Comparison of ENCODE assay signal across 8 cellular contexts in the genomic region with DNA sequence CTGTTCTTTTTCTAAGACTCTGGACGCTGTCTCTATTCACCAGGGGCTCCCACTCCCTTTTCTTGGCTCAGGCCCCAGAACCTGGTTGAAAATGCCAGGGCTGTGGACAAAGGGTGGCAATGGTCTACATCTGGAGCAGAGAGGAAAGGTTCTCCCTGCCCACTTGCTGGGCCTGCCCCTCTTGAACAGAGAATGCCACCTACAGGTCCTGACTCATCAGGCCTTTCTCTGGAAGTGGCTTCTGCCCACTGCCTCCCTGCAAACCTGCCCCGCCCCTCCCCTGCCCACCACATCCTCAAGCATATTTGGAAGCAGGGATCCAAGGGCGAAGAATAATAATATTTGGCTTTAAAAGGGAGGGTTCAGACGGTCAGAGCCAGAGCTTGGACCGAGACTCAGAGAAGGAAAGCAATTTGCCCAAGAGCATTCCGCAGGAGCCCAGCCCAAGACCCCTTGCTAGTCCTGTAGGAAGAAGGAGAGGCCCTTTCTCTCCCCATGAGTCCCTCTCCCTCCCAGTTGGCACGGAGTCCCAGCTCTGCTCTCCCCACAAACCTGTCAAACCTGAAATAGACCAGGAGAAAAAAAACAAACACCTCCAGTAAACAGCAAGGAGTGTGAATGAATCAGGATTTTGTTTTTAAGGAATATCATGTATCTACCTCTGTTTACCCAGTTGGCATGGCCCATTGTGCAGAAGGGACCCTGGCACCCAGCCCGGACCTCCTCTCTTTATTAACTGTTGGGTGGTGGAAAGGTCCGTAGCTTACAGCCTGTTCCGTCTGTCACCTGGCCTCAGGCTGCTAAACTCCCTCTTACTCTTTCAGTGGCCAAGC. TPM values are rescaled to one million over a fixed set of nuclear protein-coding genes. Genes with fewer than 3 reads are reported as not detected.
DNase-seq lines count a peak whose midpoint lies in the region; ATAC-seq, FAIRE-seq and TF ChIP-seq lines count a peak whose summit lies in the region.

No MANE protein-coding gene starts in this region.

- no peak overlapping the region for H3K23ac ChIP-seq in H1 (ENCODE audit: insufficient read length)

- H3K9ac ChIP-seq in OCI-LY3 (ENCODE audit: low read length) = no peak overlapping the region
- H3K9ac ChIP-seq in H1 (replicated peaks in 1 of 4; ENCODE audit: extremely low read depth in 1 of 4, low read depth in 3 of 4, low read length in 3 of 4) = no peak overlapping the region

- POLR2A ChIA-PET in H1 (lab: Charles Lee; ENCODE audit: partially characterized antibody) = interaction anchor here (0.6 kb wide), 1 partner anchor 15 kb away, joined by 3 read pairs; no protein-coding TSS in a partner anchor

- no peak overlapping the region for H2BK120ac ChIP-seq in H1 (replicated peaks; ENCODE audit: low read depth, low read length)

- no peak overlapping the region for H4K91ac ChIP-seq in H1 (replicated peaks; ENCODE audit: insufficient read length, low read length)

- no peak overlapping the region for H3K18ac ChIP-seq in H1 (ENCODE audit: extremely low read depth, low read length)

- no peak overlapping the region for H3K4ac ChIP-seq in H1 (replicated peaks; ENCODE audit: insufficient read length, low read depth, low read length)

- H3K27me3 ChIP-seq in right cardiac atrium (ENCODE audit: control insufficient read depth, insufficient read depth) (no peaks in the 10 kb centered on the region), OCI-LY3 (ENCODE audit: low read depth, low read length) (peaks cover 2% of the 10 kb centered on the region; the same call in 1 of the 2 replicates), H1 (replicated peaks in 1 of 4; ENCODE audit: control insufficient read depth in 3 of 4, extremely low read depth in 1 of 4, insufficient read depth in 3 of 4, low read length in 3 of 4) (no peaks in the 10 kb centered on the region; a peak in 2 of 7 replicates), spleen (replicated peaks in 1 of 7) (peaks cover 0 to 17% (median 0%) of the 10 kb centered on the region in 7 donors)

- H2BK5ac ChIP-seq in H1 (ENCODE audit: low read depth, low read length) = no peak overlapping the region

- no peak overlapping the region for H2BK12ac ChIP-seq in H1 (ENCODE audit: low read depth, low read length)

- ATAC-seq in right cardiac atrium (no peak), Right ventricle myocardium inferior (no peak), GM21367 (IDR thresholded peaks at IDR 0.05; ENCODE audit: unreplicated experiment) (no peak), HG03354 (IDR thresholded peaks at IDR 0.05; ENCODE audit: poor library complexity, severe bottlenecking, unreplicated experiment) (no peak), GM18909 (IDR thresholded peaks at IDR 0.05; ENCODE audit: poor library complexity, unreplicated experiment) (no peak)

- H4K8ac ChIP-seq in H1 (ENCODE audit: extremely low read depth, insufficient read depth, low read length) = no peak overlapping the region

- H3K79me2 ChIP-seq in OCI-LY3 (ENCODE audit: low read length) (no peaks in the 10 kb centered on the region), H1 (ENCODE audit: control insufficient read depth in 1 of 2, insufficient read depth in 2 of 2, low read length in 2 of 2) (no peaks in the 10 kb centered on the region)

- H3K14ac ChIP-seq in H1 (ENCODE audit: insufficient read length) = no peak overlapping the region

- H2AFZ ChIP-seq in OCI-LY3 (ENCODE audit: low read depth, low read length) (no peak overlapping the region), H1 (ENCODE audit: low read length) (no peak overlapping the region)

- H2BK20ac ChIP-seq in H1 (ENCODE audit: low read length) = peak overlapping the region; percentile 32; the same call in 1 of the 2 replicates

- H3K23me2 ChIP-seq in H1 (ENCODE audit: low read depth, low read length) = peaks cover 1% of the 10 kb centered on the region; the same call in 1 of the 2 replicates

- H3K4me3 ChIP-seq in right cardiac atrium (ENCODE audit: low read length) (no peak overlapping the region), OCI-LY3 (ENCODE audit: low read length) (no peak overlapping the region), H1 (ENCODE audit: extremely low read depth in 1 of 4, insufficient read depth in 2 of 4, low read depth in 3 of 4, low read length in 4 of 4) (no peak overlapping the region), spleen (no peak overlapping the region)

- intact Hi-C loops in right cardiac atrium (cut with DNase I) = no loop called here
- intact Hi-C loops in Right ventricle myocardium inferior (cut with DNase I) = no loop called here
- intact Hi-C loops in spleen (cut with DNase I; ENCODE audit: low total_unique reads) = no loop called here

- H3K79me1 ChIP-seq in H1 (ENCODE audit: low read depth, low read length) = no peaks in the 10 kb centered on the region

- no peak overlapping the region for H2AK5ac ChIP-seq in H1 (ENCODE audit: low read depth, low read length)

- TF ChIP-seq RAD21 in H1 (IDR thresholded peaks at IDR 0.05 in 1 of 2, conservative IDR thresholded peaks at IDR 0.05 in 1 of 2; ENCODE audit: low read depth in 2 of 2, low read length in 2 of 2) = no peak

- TF ChIP-seq POLR2A in H1 (IDR thresholded peaks at IDR 0.05; ENCODE audit: control extremely low read depth in 1 of 2, low read depth in 2 of 2, low read length in 2 of 2) (no peak), spleen (IDR thresholded peaks at IDR 0.05) (no peak)

- no peak overlapping the region for H3K56ac ChIP-seq in H1 (replicated peaks; ENCODE audit: insufficient read length, low read depth, low read length)

- H4K5ac ChIP-seq in H1 (ENCODE audit: insufficient read length, low read depth, low read length) = no peak overlapping the region

- peak overlapping the region; percentile 34 for H3K27ac ChIP-seq in right cardiac atrium (ENCODE audit: low read length)
- no peak overlapping the region for H3K27ac ChIP-seq in OCI-LY3 (ENCODE audit: low read length)
- H3K27ac ChIP-seq in H1 (ENCODE audit: low read depth, low read length) = no peak overlapping the region
- peak overlapping the region in 6 of 8 donors; percentile 37 to 70 (median 48) for H3K27ac ChIP-seq in spleen

- no peak overlapping the region for H2BK15ac ChIP-seq in H1 (ENCODE audit: low read length)

- H3K4me1 ChIP-seq in right cardiac atrium (ENCODE audit: control insufficient read depth, insufficient read depth, low read length) = peaks cover 6% of the 10 kb centered on the region
- peaks cover 24% of the 10 kb centered on the region for H3K4me1 ChIP-seq in OCI-LY3 (ENCODE audit: low read length)
- peaks cover 0 to 12% (median 7%) of the 10 kb centered on the region in 4 experiments; a peak in 6 of 7 replicates for H3K4me1 ChIP-seq in H1 (replicated peaks in 1 of 4; ENCODE audit: control insufficient read depth in 3 of 4, insufficient read depth in 4 of 4, low read length in 3 of 4)
- peaks cover 21 to 65% (median 33%) of the 10 kb centered on the region in 6 donors for H3K4me1 ChIP-seq in spleen

- no peaks in the 10 kb centered on the region for H3K9me3 ChIP-seq in right cardiac atrium (ENCODE audit: control insufficient read depth, low read length)
- no peaks in the 10 kb centered on the region for H3K9me3 ChIP-seq in OCI-LY3 (ENCODE audit: insufficient read depth, low read length)
- no peaks in the 10 kb centered on the region for H3K9me3 ChIP-seq in H1 (ENCODE audit: insufficient read depth in 2 of 2, low read depth in 1 of 2, low read length in 1 of 2)
- no peaks in the 10 kb centered on the region for H3K9me3 ChIP-seq in spleen

- FAIRE-seq in H1 (lab: Jason Lieb, UNC) = no peak

- H4K20me1 ChIP-seq in OCI-LY3 (ENCODE audit: insufficient read depth, low read length) = no peaks in the 10 kb centered on the region
- no peaks in the 10 kb centered on the region for H4K20me1 ChIP-seq in H1 (replicated peaks in 1 of 2; ENCODE audit: control insufficient read depth in 1 of 2, insufficient read depth in 2 of 2, low read length in 2 of 2)

- CTCF ChIA-PET in H1 (lab: Charles Lee; ENCODE audit: partially characterized antibody) = interaction anchor here (0.7 to 8.3 kb wide), 9 partner anchors 11 to 347 kb away, joined by 3 to 61 read pairs (median 5); no protein-coding TSS in a partner anchor

- TF ChIP-seq CTCF in OCI-LY3 (IDR thresholded peaks at IDR 0.05; ENCODE audit: low read depth, low read length) (no peak), H1 (IDR thresholded peaks at IDR 0.05; ENCODE audit: control extremely low read depth in 1 of 3, insufficient read depth in 1 of 3, low read depth in 1 of 3, low read length in 3 of 3) (no peak), spleen (IDR thresholded peaks at IDR 0.05 in 8 of 11, conservative IDR thresholded peaks at IDR 0.05 in 3 of 11) (no peak)

- no peak for TF ChIP-seq EP300 in H1 (IDR thresholded peaks at IDR 0.05; ENCODE audit: borderline replicate concordance in 1 of 2, low read depth in 2 of 2, low read length in 2 of 2)

- DNase-seq in right cardiac atrium (peak; percentile 31 to 61 (median 58)), Right ventricle myocardium inferior (ENCODE audit: missing footprints) (no peak), H1 (ENCODE audit: low read depth in 1 of 2, low spot score in 2 of 2) (no peak), spleen (no peak)

- peak overlapping the region; percentile 43 for H3K4me2 ChIP-seq in OCI-LY3 (ENCODE audit: low read length)
- H3K4me2 ChIP-seq in H1 (ENCODE audit: insufficient read depth in 1 of 2, low read depth in 2 of 2, low read length in 2 of 2) = no peak overlapping the region

- 50% methylated on average over 10 of the region's 10 CpGs for WGBS in right cardiac atrium
- 72% methylated on average over 10 of the region's 10 CpGs; no CpG with 5 or more reads in 1 of the 2 experiments for WGBS in H1 (ENCODE audit: extremely low coverage in 1 of 2, insufficient coverage in 1 of 2, insufficient read length in 1 of 2, insufficient replicate concordance in 2 of 2, low coverage in 1 of 2, low lambda C conversion rate in 2 of 2, missing lambda C conversion rate in 1 of 2), 2 experiments
- WGBS in spleen, 5 donors = 67 to 80% (median 69%) methylated on average over 10 of the region's 10 CpGs

- no peaks in the 10 kb centered on the region for H3K36me3 ChIP-seq in OCI-LY3 (replicated peaks; ENCODE audit: low read depth, low read length)
- no peaks in the 10 kb centered on the region for H3K36me3 ChIP-seq in H1 (ENCODE audit: control insufficient read depth in 2 of 4, insufficient read depth in 4 of 4, low read length in 3 of 4)
- H3K36me3 ChIP-seq in spleen = no peaks in the 10 kb centered on the region

RNA-seq across cellular contexts. Expression of gene STXBP1, which starts 37.8 kb away (rescaled TPM):
- total RNA-seq in right cardiac atrium = 10 to 100 TPM; 30.0 to 43.3 (median 41.2) TPM
- 19.4 TPM for polyA plus RNA-seq in right cardiac atrium
- 51.5 TPM for total RNA-seq in Right ventricle myocardium inferior
- total RNA-seq in H1 (2021; fragmentation: NEBNext Ultra II Directional; extraction: Animal tissue kit (Norgen Biotek cat#: 25700)) = 60.9 and 61.9 TPM in 2 replicates
- 11.5 and 19.4 TPM in 2 replicates for polyA plus RNA-seq in H1 (2011; rRNA removed)
- 13.9 TPM for polyA plus RNA-seq in H1 (2011; cell fraction: cytosol; rRNA removed)
- polyA plus RNA-seq in H1 (2011; cell fraction: nucleus; rRNA removed) = 31.3 TPM
- 23.3 to 29.4 TPM (median 26.6 TPM) in 4 replicates for polyA plus RNA-seq in H1 (2012, experiment 1 of 2)
- polyA plus RNA-seq in H1 (2012, experiment 2 of 2) = 17.5 TPM
- polyA plus RNA-seq in H1 (2013, experiment 1 of 2) = 37.3 TPM
- 37.1 TPM for polyA plus RNA-seq in H1 (2013, experiment 2 of 2)
- polyA minus RNA-seq in H1 (2011; rRNA and poly(A)+ RNA removed) = 21.8 and 25.2 TPM in 2 replicates
- polyA minus RNA-seq in H1 (2011; cell fraction: cytosol; rRNA and poly(A)+ RNA removed) = 14.8 TPM
- 18.2 TPM for polyA minus RNA-seq in H1 (2011; cell fraction: nucleus; rRNA and poly(A)+ RNA removed)
- 10 to 100 TPM; 26.0 to 75.7 (median 38.5) TPM for total RNA-seq in spleen
- polyA plus RNA-seq in spleen = 1 to 10 TPM; 4.3 to 7.6 (median 6.0) TPM

Comparison
In these comparisons a context has a peak if more than half of its experiments do, and no peak if none do; other contexts are left out.
1. DNase-seq: peak in right cardiac atrium (3 of 3); none in Right ventricle myocardium inferior (single experiment), H1 (0 of 2) and spleen (single experiment).
2. H3K27ac ChIP-seq: peak in right cardiac atrium (single experiment) and spleen (6 of 8); none in OCI-LY3 (single experiment) and H1 (single experiment).